Comparison of ENCODE assay signal across 8 cellular contexts in genomic region chr21:42892931-42893660, GRCh38. TPM values are rescaled to one million over a fixed set of nuclear protein-coding genes. Genes with fewer than 3 reads are reported as not detected.
DNase-seq lines count a peak whose midpoint lies in the region; ATAC-seq and TF ChIP-seq lines count a peak whose summit lies in the region.

TSS of gene NDUFV3 (plus strand) at chr21:42893309. CDS start at chr21:42893334, 25 bp downstream.

- POLR2A ChIA-PET in RWPE1 (lab: Yijun Ruan, JAX; ENCODE audit: low non-redundant PET), result interaction anchor here (0.6 to 1.0 kb wide), 4 partner anchors 15 to 126 kb away, joined by 3 read pairs; no protein-coding TSS in a partner anchor
- POLR2A ChIA-PET in naive thymus-derived CD8-positive, alpha-beta T cell (lab: Charles Lee), result interaction anchor here (0.6 to 2.8 kb wide), 17 partner anchors 9 to 1029 kb away, joined by 3 to 31 read pairs (median 3); partner anchors contain the start of genes HSF2BP, PKNOX1, RRP1B and RSPH1

- H3K4me3 ChIP-seq in LNCaP clone FGC (ENCODE audit: low read depth, low read length) (peak within 1 kb of the TSS; percentile 95), fibroblast of lung (replicated peaks in 1 of 4; ENCODE audit: control extremely low read depth in 1 of 4, insufficient read depth in 1 of 4, low read depth in 3 of 4, low read length in 4 of 4) (peak within 1 kb of the TSS; percentile 87 to 96 (median 92))

- peaks cover 4% of the 10 kb centered on the region for H3K4me1 Mint-ChIP-seq in activated T-helper 17 cell treated with anti-CD3 and anti-CD28 coated beads, Interleukin-2, amount 50 U/mL, for 72 hours
- H3K4me1 Mint-ChIP-seq in naive thymus-derived CD8-positive, alpha-beta T cell, result peaks cover 12 to 25% (median 20%) of the 10 kb centered on the region in 4 donors

- no peaks in the 10 kb centered on the region for H3K9me3 Mint-ChIP-seq in activated T-helper 17 cell treated with anti-CD3 and anti-CD28 coated beads, Interleukin-2, amount 50 U/mL, for 72 hours
- H3K9me3 Mint-ChIP-seq in naive thymus-derived CD8-positive, alpha-beta T cell, result no peaks in the 10 kb centered on the region

- DNase-seq in Daoy (ENCODE audit: low read depth) (peak; percentile 100), GOT3 (lab: John Stamatoyannopoulos, UW) (peak; percentile 98), LNCaP clone FGC (ENCODE audit: low read depth) (peak; percentile 86), RWPE1 (ENCODE audit: low spot score) (peak; percentile 99), fibroblast of lung (ENCODE audit: low read depth in 2 of 2) (peak; percentile 94 to 97)
- peak; percentile 93 to 100 (median 100) for DNase-seq in naive thymus-derived CD8-positive, alpha-beta T cell
- DNase-seq in stimulated activated naive CD4-positive, alpha-beta T cell (lab: John Stamatoyannopoulos, UW), result peak; percentile 98 to 100 (median 99)

- H3K4me1 ChIP-seq in fibroblast of lung (ENCODE audit: control insufficient read depth, extremely low read depth, insufficient read depth, low read length), result no peaks in the 10 kb centered on the region

- H3K27me3 ChIP-seq in fibroblast of lung (ENCODE audit: control insufficient read depth, insufficient read depth, low read length), result no peaks in the 10 kb centered on the region

- H3K4me2 ChIP-seq in fibroblast of lung (ENCODE audit: extremely low read depth, insufficient read depth, low read length), result peak within 1 kb of the TSS; percentile 92

- TF ChIP-seq CTCF in LNCaP clone FGC (IDR thresholded peaks at IDR 0.05; ENCODE audit: control insufficient read depth, extremely low read depth, insufficient read depth), result no peak
- no peak for TF ChIP-seq CTCF in RWPE1 (conservative IDR thresholded peaks at IDR 0.05; ENCODE audit: low read depth)
- TF ChIP-seq CTCF in fibroblast of lung (conservative IDR thresholded peaks at IDR 0.05 in 1 of 2, IDR thresholded peaks at IDR 0.05 in 1 of 2; ENCODE audit: low read depth in 1 of 2, low read length in 2 of 2), result no peak

- H3K36me3 Mint-ChIP-seq in activated T-helper 17 cell treated with anti-CD3 and anti-CD28 coated beads, Interleukin-2, amount 50 U/mL, for 72 hours (ENCODE audit: low read depth), result peaks cover 29% of the 10 kb centered on the region
- peaks cover 0 to 15% (median 1%) of the 10 kb centered on the region in 3 donors for H3K36me3 Mint-ChIP-seq in naive thymus-derived CD8-positive, alpha-beta T cell

- H4K20me1 ChIP-seq in fibroblast of lung (ENCODE audit: control insufficient read depth, extremely low read depth, insufficient read depth, low read length), result no peaks in the 10 kb centered on the region

- H3K27me3 Mint-ChIP-seq in activated T-helper 17 cell treated with anti-CD3 and anti-CD28 coated beads, Interleukin-2, amount 50 U/mL, for 72 hours, result no peaks in the 10 kb centered on the region
- no peaks in the 10 kb centered on the region for H3K27me3 Mint-ChIP-seq in naive thymus-derived CD8-positive, alpha-beta T cell

- CTCF ChIA-PET in RWPE1 (lab: Yijun Ruan, JAX), result no interaction called here

- ATAC-seq in activated T-helper 17 cell treated with anti-CD3 and anti-CD28 coated beads, Interleukin-2, amount 50 U/mL, for 72 hours (replicated peaks), result peak; percentile 96
- peak; percentile 92 to 93 for ATAC-seq in naive thymus-derived CD8-positive, alpha-beta T cell

- peak within 1 kb of the TSS; percentile 91 for H3K9ac ChIP-seq in fibroblast of lung (ENCODE audit: insufficient read depth, low read length)

- peaks cover 7% of the 10 kb centered on the region for H3K36me3 ChIP-seq in fibroblast of lung (ENCODE audit: control insufficient read depth, insufficient read depth, low read length)

- peak within 1 kb of the TSS; percentile 91 for H3K27ac ChIP-seq in RWPE1
- H3K27ac ChIP-seq in fibroblast of lung (ENCODE audit: insufficient read depth, low read length), result peak within 1 kb of the TSS; percentile 91

- H3K4me3 Mint-ChIP-seq in activated T-helper 17 cell treated with anti-CD3 and anti-CD28 coated beads, Interleukin-2, amount 50 U/mL, for 72 hours, result peak within 1 kb of the TSS; percentile 95
- peak within 1 kb of the TSS; percentile 84 to 98 (median 90) for H3K4me3 Mint-ChIP-seq in naive thymus-derived CD8-positive, alpha-beta T cell

- H3K9me3 ChIP-seq in fibroblast of lung (ENCODE audit: control insufficient read depth, insufficient read depth, low read depth, low read length), result no peaks in the 10 kb centered on the region

- peak within 1 kb of the TSS; percentile 97 for H3K27ac Mint-ChIP-seq in activated T-helper 17 cell treated with anti-CD3 and anti-CD28 coated beads, Interleukin-2, amount 50 U/mL, for 72 hours
- H3K27ac Mint-ChIP-seq in naive thymus-derived CD8-positive, alpha-beta T cell, result peak within 1 kb of the TSS; percentile 93 to 99 (median 97)

- peaks cover 27% of the 10 kb centered on the region for H3K79me2 ChIP-seq in fibroblast of lung (ENCODE audit: control insufficient read depth, insufficient read depth, low read length)

- H2AFZ ChIP-seq in fibroblast of lung (ENCODE audit: low read length), result peak within 1 kb of the TSS; percentile 84

RNA-seq across cellular contexts. Expression of gene NDUFV3, which starts in this region (rescaled TPM):
- 37.8 and 40.3 TPM in 2 replicates for total RNA-seq in Daoy (2014; rRNA removed; shearing (Covaris generic))
- total RNA-seq in activated T-helper 17 cell treated with anti-CD3 and anti-CD28 coated beads, Interleukin-2, amount 50 U/mL, for 72 hours, result 10 to 100 TPM; 18.8 to 30.6 TPM
- 37.7 and 43.7 TPM in 2 replicates for total RNA-seq in fibroblast of lung
- 38.2 and 48.0 TPM in 2 replicates for polyA plus RNA-seq in fibroblast of lung
- polyA plus RNA-seq in fibroblast of lung (2012), result 35.6 and 41.2 TPM in 2 replicates
- 13.6 and 17.3 TPM in 2 replicates for polyA minus RNA-seq in fibroblast of lung (ENCODE audit: low replicate concordance)
- total RNA-seq in naive thymus-derived CD8-positive, alpha-beta T cell, result 10 to 100 TPM; 35.9 to 37.1 TPM
- polyA plus RNA-seq in naive thymus-derived CD8-positive, alpha-beta T cell, result 10 to 100 TPM; 10.2 to 27.2 (median 23.0) TPM

Comparison
In these comparisons a context has a peak if more than half of its experiments do, and no peak if none do; other contexts are left out.
1. Peak in every context shown above with its lines: DNase-seq, ATAC-seq, H3K4me3 ChIP-seq and H3K27ac ChIP-seq.